ENCODE assay signal across 19 cellular contexts in the genomic region with DNA sequence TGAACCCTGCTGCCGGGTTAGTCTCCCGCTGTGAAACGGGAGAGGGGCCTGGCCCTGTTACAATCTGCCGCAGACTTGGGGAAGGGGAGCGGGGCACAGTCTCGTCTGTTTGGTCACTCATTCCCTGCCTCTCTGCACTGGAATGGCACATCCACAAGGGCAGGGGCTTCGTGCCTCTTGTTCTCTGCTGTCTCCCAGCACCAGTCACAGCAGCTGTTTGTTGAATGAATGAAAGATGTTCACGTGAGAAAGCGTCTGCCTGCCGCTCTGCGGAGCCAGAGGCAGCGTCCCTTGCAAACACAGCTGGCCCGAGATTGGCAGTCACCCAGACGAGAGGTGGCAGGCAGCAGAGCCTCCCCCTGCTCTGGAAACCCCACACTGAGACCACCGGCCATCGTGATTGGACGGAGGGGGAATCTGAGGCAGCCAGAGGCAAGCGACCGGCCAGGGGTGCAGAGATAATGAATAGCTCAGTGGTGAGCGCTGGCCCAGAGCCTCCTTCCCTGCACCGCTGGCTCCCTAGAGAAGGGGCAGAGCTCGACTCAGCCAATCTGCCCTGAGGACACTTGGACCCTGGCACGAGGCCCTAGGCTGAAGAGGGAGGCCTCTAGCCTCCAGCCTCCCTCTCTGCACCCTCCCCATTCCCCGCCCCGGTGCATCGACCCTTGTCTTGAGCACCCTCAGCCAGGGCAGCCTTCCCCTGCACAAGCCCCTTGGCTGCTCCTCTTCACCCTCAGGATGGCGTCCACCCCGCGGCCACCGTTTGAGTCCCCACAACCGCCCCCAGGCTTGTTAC. TPM values are rescaled to one million over a fixed set of nuclear protein-coding genes. Genes with fewer than 3 reads are reported as not detected.
"Had no signal": no experiment of that assay in that cellular context is flagged by ENCODE, and none has a peak within 500 bp of the region (broad histone marks: within the 10 kb centered on the region; RNA-seq: fewer than 3 reads in every experiment).

No MANE protein-coding gene starts in this region.

- DNase-seq: activated CD4-positive, alpha-beta memory T cell treated with anti-CD3 and anti-CD28 coated beads, Interleukin-2, amount 10 ng/mL, durations not matched to agents 7 days and 5 days; activated CD4-positive, alpha-beta T cell treated with anti-CD3 and anti-CD28 coated beads for 36 hours; activated naive CD4-positive, alpha-beta T cell treated with anti-CD3 and anti-CD28 coated beads for 36 hours; activated T-cell treated with anti-CD3 and anti-CD28 coated beads, Interleukin-2, amount 50 U/mL, for 1 hour; brain microvascular endothelial cell; central memory CD4-positive, alpha-beta T cell; endodermal cell; foreskin keratinocyte; hypothalamus; islet precursor cell; nucleus accumbens; sigmoid colon; stimulated activated CD4-positive, alpha-beta T cell treated with anti-CD3 and anti-CD28 coated beads, Interleukin-4, amount 100 ng/mL, for 24 hours had no signal

- H3K9me3 ChIP-seq: sigmoid colon had no signal

- H3K27ac ChIP-seq: brain microvascular endothelial cell, epithelial cell of prostate, foreskin keratinocyte, sigmoid colon had no signal

- H3K36me3 ChIP-seq: brain microvascular endothelial cell, sigmoid colon had no signal

- H3K4me1 ChIP-seq: foreskin keratinocyte had no signal

- H3K4me3 ChIP-seq: sigmoid colon had no signal

- ATAC-seq: activated CD4-positive, alpha-beta T cell treated with anti-CD3 and anti-CD28 coated beads for 36 hours; foreskin keratinocyte; left lobe of liver; stimulated activated effector memory CD8-positive, alpha-beta T cell treated with anti-CD3 and anti-CD28 coated beads, Interleukin-12 subunit alpha, Interleukin-12 subunit beta, amount 100 ng/mL, for 72 hours; WTC11 had no signal

RNA-seq across cellular contexts. Expression of gene FAM163B, which starts 6.1 kb away (rescaled TPM):
- polyA plus RNA-seq: aorta, fibroblast of lung, foreskin keratinocyte had no signal

RNA-seq across cellular contexts. Expression of gene DBH, which starts 20.9 kb away (rescaled TPM):
- polyA plus RNA-seq: aorta, fibroblast of lung, foreskin keratinocyte had no signal
